Comparison of ENCODE assay signal across 8 cellular contexts in genomic region chr10:12042409-12042796, GRCh38. TPM values are rescaled to one million over a fixed set of nuclear protein-coding genes. Genes with fewer than 3 reads are reported as not detected.
DNase-seq lines count a peak whose midpoint lies in the region; ATAC-seq and TF ChIP-seq lines count a peak whose summit lies in the region.

No MANE protein-coding gene starts in this region.

- H3K4me1 ChIP-seq in colonic mucosa (peaks cover 5% of the 10 kb centered on the region), mesenchymal stem cell (ENCODE audit: control insufficient read depth, insufficient read depth, low read depth, low read length) (no peaks in the 10 kb centered on the region)

- WGBS in mesenchymal stem cell: 1% methylated on average over 24 of the region's 31 CpGs

- H4K91ac ChIP-seq in mesenchymal stem cell (ENCODE audit: low read length): peak overlapping the region; percentile 74

- no peaks in the 10 kb centered on the region for H3K79me1 ChIP-seq in mesenchymal stem cell (replicated peaks; ENCODE audit: low read length, poor library complexity, severe bottlenecking)

- peak overlapping the region; percentile 92 for H3K27ac ChIP-seq in colonic mucosa
- H3K27ac ChIP-seq in mesenchymal stem cell (ENCODE audit: low read length, poor library complexity, severe bottlenecking): peak overlapping the region; percentile 89

- peak overlapping the region; percentile 88 for H2BK15ac ChIP-seq in mesenchymal stem cell (ENCODE audit: low read depth, poor library complexity, severe bottlenecking)

- peak overlapping the region; percentile 82 for H2BK120ac ChIP-seq in mesenchymal stem cell (ENCODE audit: low read depth, low read length)

- H3K4me3 ChIP-seq in colonic mucosa (peak overlapping the region; percentile 99), mesenchymal stem cell (ENCODE audit: insufficient read depth in 1 of 2, low read depth in 1 of 2, low read length in 2 of 2) (peak overlapping the region; percentile 89 to 91)

- peak overlapping the region; percentile 74 for H4K8ac ChIP-seq in mesenchymal stem cell (ENCODE audit: low read length)

- intact Hi-C loops in colonic mucosa (cut with DNase I): no loop called here

- no peaks in the 10 kb centered on the region for H3K9me3 ChIP-seq in colonic mucosa
- H3K9me3 ChIP-seq in mesenchymal stem cell (ENCODE audit: control insufficient read depth, low read length): no peaks in the 10 kb centered on the region

- DNase-seq in UCSD-AML1 (lab: John Stamatoyannopoulos, UW; ENCODE audit: unreplicated experiment) (peak; percentile 64), colonic mucosa (no peak), mesenchymal stem cell (peak; percentile 53), GM19240 (ENCODE audit: insufficient read length, low spot score) (no peak)
- DNase-seq in stimulated activated CD8-positive, alpha-beta memory T cell treated with anti-CD3 and anti-CD28 coated beads, Interleukin-7, amount 100 ng/mL, for 1 hour (ENCODE audit: low read depth in 2 of 2): peak; percentile 20 to 32

- H3K4me2 ChIP-seq in mesenchymal stem cell (ENCODE audit: low read length, poor library complexity, severe bottlenecking): peak overlapping the region; percentile 95

- peak overlapping the region; percentile 94 to 100 for H3K9ac ChIP-seq in colonic mucosa (ENCODE audit: low read depth in 2 of 2, low read length in 2 of 2)
- H3K9ac ChIP-seq in mesenchymal stem cell (ENCODE audit: low read length): peak overlapping the region; percentile 99

- peak overlapping the region; percentile 88 to 94 for H3K18ac ChIP-seq in mesenchymal stem cell (ENCODE audit: low read depth in 1 of 2, low read length in 2 of 2)

- peak overlapping the region; percentile 71 for H2BK5ac ChIP-seq in mesenchymal stem cell (ENCODE audit: low read depth, low read length, poor library complexity, severe bottlenecking)

- peak overlapping the region; percentile 54 for H2AFZ ChIP-seq in mesenchymal stem cell (ENCODE audit: low read depth, low read length)

- H3K36me3 ChIP-seq in colonic mucosa (no peaks in the 10 kb centered on the region), mesenchymal stem cell (ENCODE audit: control insufficient read depth in 1 of 2, insufficient read depth in 2 of 2, low read depth in 1 of 2, low read length in 2 of 2) (no peaks in the 10 kb centered on the region)

- ATAC-seq in GM18867 (IDR thresholded peaks at IDR 0.05; ENCODE audit: unreplicated experiment): peak; percentile 9
- ATAC-seq in HG03045 (IDR thresholded peaks at IDR 0.05; ENCODE audit: unreplicated experiment): peak; percentile 9
- ATAC-seq in HG03196 (IDR thresholded peaks at IDR 0.05; ENCODE audit: unreplicated experiment): no peak

- H3K4ac ChIP-seq in mesenchymal stem cell (ENCODE audit: low read depth in 1 of 2, low read length in 2 of 2): peak overlapping the region; percentile 46 to 86

- H3K23ac ChIP-seq in mesenchymal stem cell (ENCODE audit: low read length in 2 of 2): peak overlapping the region; percentile 10 to 62

- H3K14ac ChIP-seq in mesenchymal stem cell (ENCODE audit: low read length in 2 of 2): peak overlapping the region in 1 of 2 experiments; percentile 63

- H2BK12ac ChIP-seq in mesenchymal stem cell (ENCODE audit: low read length in 2 of 2): peak overlapping the region in 1 of 2 experiments; percentile 4

- no peak overlapping the region for H2AK5ac ChIP-seq in mesenchymal stem cell (ENCODE audit: low read length, severe bottlenecking)

- H3K27me3 ChIP-seq in colonic mucosa (no peaks in the 10 kb centered on the region), mesenchymal stem cell (ENCODE audit: control insufficient read depth in 1 of 2, insufficient read depth in 1 of 2, low read length in 2 of 2) (no peaks in the 10 kb centered on the region)

- no peak for TF ChIP-seq CTCF in colonic mucosa (IDR thresholded peaks at IDR 0.05)

RNA-seq across cellular contexts. Expression of gene UPF2, which starts 0.2 kb away (rescaled TPM):
- total RNA-seq in colonic mucosa: 10 to 100 TPM; 21.9 to 25.6 TPM
- polyA plus RNA-seq in mesenchymal stem cell (2013, experiment 1 of 2): 16.2 TPM
- 16.8 TPM for polyA plus RNA-seq in mesenchymal stem cell (2013, experiment 2 of 2)

RNA-seq across cellular contexts. Expression of gene DHTKD1, which starts 26.4 kb away (rescaled TPM):
- total RNA-seq in colonic mucosa: 10 to 100 TPM; 18.5 to 40.6 TPM
- polyA plus RNA-seq in mesenchymal stem cell (2013, experiment 1 of 2): 8.2 TPM
- polyA plus RNA-seq in mesenchymal stem cell (2013, experiment 2 of 2): 8.4 TPM

Comparison
In these comparisons a context has a peak if more than half of its experiments do, and no peak if none do; other contexts are left out.
1. DNase-seq: peak in UCSD-AML1 (single experiment), mesenchymal stem cell (single experiment) and stimulated activated CD8-positive, alpha-beta memory T cell treated with anti-CD3 and anti-CD28 coated beads, Interleukin-7, amount 100 ng/mL, for 1 hour (2 of 2); none in colonic mucosa (single experiment) and GM19240 (single experiment).